8 cellular contexts compared by ENCODE assay signal in the genomic region with DNA sequence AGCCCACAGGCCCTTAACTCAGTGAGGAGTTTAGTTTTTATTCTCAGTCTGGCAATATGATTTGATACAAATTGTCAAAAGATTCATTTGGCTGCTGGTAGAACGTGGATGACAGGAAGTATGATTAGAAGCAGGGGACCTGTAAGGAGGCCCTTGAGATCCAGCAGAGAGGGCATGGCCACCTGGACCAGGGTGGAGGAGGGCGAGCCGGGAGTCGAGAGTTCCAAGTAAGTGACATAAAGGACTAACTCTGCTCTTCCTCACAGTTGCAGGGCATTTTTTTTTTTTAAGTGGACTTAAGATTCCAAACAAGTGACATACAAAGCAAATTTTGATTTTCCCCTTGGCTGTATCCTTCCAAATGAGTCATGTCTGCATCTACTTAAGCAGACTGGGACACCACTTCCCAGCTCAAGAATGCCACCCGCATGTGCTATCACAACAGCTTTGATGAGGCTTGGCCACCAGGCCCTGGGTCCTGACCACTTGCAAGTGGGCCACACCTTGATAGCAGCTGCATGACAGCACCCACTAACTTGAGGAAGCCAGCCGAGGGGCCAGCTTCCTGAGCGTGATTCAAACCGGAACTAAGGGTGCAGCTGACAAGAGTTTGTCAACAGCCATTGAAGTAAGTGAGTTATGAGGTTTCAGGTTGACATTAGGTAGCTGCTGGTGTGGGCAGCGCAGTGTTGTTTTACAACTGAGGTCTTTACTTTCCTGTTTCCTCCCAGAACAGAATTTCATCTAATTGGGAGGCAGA. TPM values are rescaled to one million over a fixed set of nuclear protein-coding genes. Genes with fewer than 3 reads are reported as not detected.
DNase-seq lines count a peak whose midpoint lies in the region; ATAC-seq and TF ChIP-seq lines count a peak whose summit lies in the region.

No MANE protein-coding gene starts in this region.

- H3K79me2 ChIP-seq in GM23248 (ENCODE audit: insufficient read depth) (peaks cover 47% of the 10 kb centered on the region), Loucy (ENCODE audit: insufficient read depth, low read length) (no peaks in the 10 kb centered on the region)

- H3K9ac ChIP-seq in GM23248 (no peak overlapping the region), Loucy (ENCODE audit: low read depth, low read length, poor library complexity, severe bottlenecking) (peak overlapping the region; percentile 82)

- H3K9me2 ChIP-seq in GM23248 (ENCODE audit: insufficient read depth) (no peaks in the 10 kb centered on the region; the same call in 1 of the 2 replicates), Loucy (replicated peaks; ENCODE audit: low read depth, low read length) (no peaks in the 10 kb centered on the region)

- H3K4me1 ChIP-seq in GM23248 (ENCODE audit: insufficient read depth) (peaks cover 28% of the 10 kb centered on the region), Loucy (ENCODE audit: insufficient read depth, low read length, poor library complexity, severe bottlenecking) (peaks cover 80% of the 10 kb centered on the region), right atrium auricular region (peaks cover 0 to 66% of the 10 kb centered on the region in 2 donors)

- H2AFZ ChIP-seq in GM23248, result no peak overlapping the region
- H2AFZ ChIP-seq in Loucy (ENCODE audit: low read length), result no peak overlapping the region

- H3K9me3 ChIP-seq in GM23248 (ENCODE audit: low read depth), result no peaks in the 10 kb centered on the region
- no peaks in the 10 kb centered on the region for H3K9me3 ChIP-seq in Loucy (ENCODE audit: insufficient read depth, low read depth, low read length)
- no peaks in the 10 kb centered on the region for H3K9me3 ChIP-seq in right atrium auricular region

- H3K27me3 ChIP-seq in GM23248 (replicated peaks; ENCODE audit: insufficient read depth), result no peaks in the 10 kb centered on the region
- H3K27me3 ChIP-seq in Loucy (ENCODE audit: insufficient read depth, low read length, poor library complexity, severe bottlenecking), result no peaks in the 10 kb centered on the region
- no peaks in the 10 kb centered on the region for H3K27me3 ChIP-seq in right atrium auricular region

- H3F3A ChIP-seq in GM23248 (ENCODE audit: insufficient read depth), result peaks cover 28% of the 10 kb centered on the region
- H3F3A ChIP-seq in Loucy (ENCODE audit: low read depth), result peaks cover 22% of the 10 kb centered on the region; the same call in 1 of the 2 replicates

- TF ChIP-seq CTCF in Loucy (conservative IDR thresholded peaks at IDR 0.05; ENCODE audit: low read length) (no peak), right atrium auricular region (IDR thresholded peaks at IDR 0.05) (no peak), omental fat pad (IDR thresholded peaks at IDR 0.05) (no peak)

- H4K20me1 ChIP-seq in GM23248 (ENCODE audit: insufficient read depth) (no peaks in the 10 kb centered on the region; the same call in 1 of the 2 replicates), Loucy (ENCODE audit: insufficient read depth, low read length, poor library complexity, severe bottlenecking) (no peaks in the 10 kb centered on the region)

- H3K36me3 ChIP-seq in GM23248 (ENCODE audit: low read depth) (no peaks in the 10 kb centered on the region), Loucy (ENCODE audit: insufficient read depth, low read length) (no peaks in the 10 kb centered on the region), right atrium auricular region (no peaks in the 10 kb centered on the region)

- H3K4me2 ChIP-seq in GM23248 (ENCODE audit: unreplicated experiment) (peak overlapping the region; percentile 59), Loucy (ENCODE audit: low read depth, low read length, poor library complexity, severe bottlenecking) (peak overlapping the region; percentile 90)

- H3K27ac ChIP-seq in GM23248 (peak overlapping the region; percentile 58), right atrium auricular region (peak overlapping the region in 1 of 2 donors; percentile 72)

- 9 to 10% methylated on average over 9 of the region's 9 CpGs for WGBS in GM23248 (ENCODE audit: low coverage in 1 of 2, low lambda C conversion rate in 2 of 2, missing lambda C conversion rate in 2 of 2), 2 experiments

- DNase-seq in GM03348 (ENCODE audit: low spot score) (peak; percentile 61), GM23248 (peak; percentile 88), right atrium auricular region (ENCODE audit: low spot score) (peak; percentile 71), NCI-H524 treated with DMSO at 0.1 percent for 48 hours (lab: John Stamatoyannopoulos, UW) (no peak), omental fat pad (ENCODE audit: low spot score) (no peak)
- DNase-seq in activated T-cell treated with anti-CD3 and anti-CD28 coated beads, Interleukin-2, amount 50 U/mL, for 1 hour, result peak; percentile 72
- peak; percentile 35 for DNase-seq in stimulated activated CD8-positive, alpha-beta memory T cell treated with anti-CD3 and anti-CD28 coated beads, Interleukin-4, amount 100 ng/mL, for 24 hours (ENCODE audit: low read depth)

- in situ Hi-C loops in GM23248 (cut with MboI), result no loop called here

- H3K4me3 ChIP-seq in GM23248, result no peak overlapping the region
- peak overlapping the region; percentile 71 for H3K4me3 ChIP-seq in Loucy (ENCODE audit: low read length, poor library complexity, severe bottlenecking)
- no peak overlapping the region for H3K4me3 ChIP-seq in right atrium auricular region

- no peak for ATAC-seq in omental fat pad (ENCODE audit: low FRiP score)

RNA-seq across cellular contexts. Expression of gene EPHA4, which starts 54.6 kb away (rescaled TPM):
- total RNA-seq in GM23248 (2014; rRNA removed; shearing (Covaris generic)), result 42.2 and 47.8 TPM in 2 replicates
- 18.9 and 24.4 TPM in 2 replicates for polyA plus RNA-seq in GM23248 (2016; fragmentation: Nextera tagmentation; extraction: Ambion mirVana)
- total RNA-seq in right atrium auricular region, result 100 to 1,000 TPM in 1 of 2 donors, 10 to 100 TPM in 1; 74.2 to 107 TPM
- total RNA-seq in omental fat pad, result 10 to 100 TPM; 18.5 to 43.0 (median 23.6) TPM

Comparison
In these comparisons a context has a peak if more than half of its experiments do, and no peak if none do; other contexts are left out.
1. DNase-seq: peak in GM03348 (single experiment), GM23248 (single experiment), activated T-cell treated with anti-CD3 and anti-CD28 coated beads, Interleukin-2, amount 50 U/mL, for 1 hour (single experiment), right atrium auricular region (single experiment) and stimulated activated CD8-positive, alpha-beta memory T cell treated with anti-CD3 and anti-CD28 coated beads, Interleukin-4, amount 100 ng/mL, for 24 hours (single experiment); none in NCI-H524 treated with DMSO at 0.1 percent for 48 hours (single experiment) and omental fat pad (single experiment).